15 cellular contexts compared by ENCODE assay signal in the genomic region with DNA sequence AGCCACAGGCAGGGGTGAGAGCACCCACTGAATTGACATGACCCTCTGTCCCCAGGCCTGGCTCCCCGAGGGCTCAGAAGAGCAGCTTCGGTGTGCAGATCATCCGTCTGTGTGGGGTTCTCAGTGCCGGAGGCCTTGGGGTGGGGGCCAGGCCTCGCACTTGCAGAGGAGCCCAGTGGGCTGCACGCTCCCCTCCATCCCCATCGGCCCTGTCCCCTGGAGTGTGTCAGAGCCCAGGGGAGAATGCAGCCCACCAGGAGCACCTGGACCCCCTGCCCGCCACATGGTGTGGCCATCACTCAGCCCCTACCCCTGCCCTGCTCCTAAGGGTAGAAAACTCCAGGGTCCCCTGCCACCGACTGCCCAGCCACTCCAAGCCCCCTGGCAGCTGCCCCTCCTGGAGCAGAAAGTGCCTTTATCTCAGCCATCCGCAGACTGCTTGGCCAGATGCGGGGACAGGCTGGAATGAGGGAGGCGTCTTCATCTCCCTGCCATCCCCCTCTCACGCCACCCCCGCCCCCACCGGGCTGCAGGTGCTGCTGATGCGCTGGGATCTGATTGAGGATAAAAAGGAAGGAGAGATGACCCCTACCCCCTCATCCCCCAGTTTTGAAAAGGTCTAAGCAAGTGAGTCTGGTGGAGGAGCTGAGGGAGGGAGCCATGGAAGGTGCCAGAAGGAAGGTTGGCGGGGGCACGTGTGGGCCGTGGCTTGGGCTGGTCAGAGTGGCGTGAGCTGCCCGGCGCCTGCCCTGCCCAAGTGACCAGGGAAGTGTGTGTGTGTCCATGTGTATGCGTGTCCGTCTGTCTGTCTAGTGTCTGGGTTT.
DNase-seq lines count a peak whose midpoint lies in the region; TF ChIP-seq lines count a peak whose summit lies in the region.
"Had no signal": no experiment of that assay in that cellular context is flagged by ENCODE, and none has a peak within 500 bp of the region (broad histone marks: within the 10 kb centered on the region; RNA-seq: fewer than 3 reads in every experiment).

No MANE protein-coding gene starts in this region.

- no peaks in the 10 kb centered on the region for H3K27me3 ChIP-seq in H7 (ENCODE audit: control insufficient read depth, insufficient read depth, low read length)
- H3K27me3 ChIP-seq: vagina had no signal

- H3K27ac Mint-ChIP-seq in progenitor cell of endocrine pancreas (peak overlapping the region; percentile 81), immature natural killer cell (peak overlapping the region in 2 of 6 donors; percentile 22 to 46)
- H3K27ac Mint-ChIP-seq: activated T-helper 1 cell treated with anti-CD3 and anti-CD28 coated beads, Interleukin-12 subunit alpha, Interleukin-12 subunit beta, Interleukin-2, Interleukin-4 antibody, amounts not matched to agents 30 ng/mL and 10 ng/mL and 1 ng/mL, durations not matched to agents 14 hours and 24 hours and 36 hours had no signal

- H3K4me1 Mint-ChIP-seq in progenitor cell of endocrine pancreas (ENCODE audit: low read depth) (no peaks in the 10 kb centered on the region), immature natural killer cell (peaks cover 12 to 15% of the 10 kb centered on the region in 2 donors)

- H3K36me3 Mint-ChIP-seq in progenitor cell of endocrine pancreas (ENCODE audit: insufficient read depth), result peaks cover 13% of the 10 kb centered on the region
- H3K36me3 Mint-ChIP-seq in immature natural killer cell, result peaks cover 7 to 24% (median 14%) of the 10 kb centered on the region in 3 donors

- no peak for TF ChIP-seq CTCF in progenitor cell of endocrine pancreas (IDR thresholded peaks at IDR 0.05; ENCODE audit: unreplicated experiment)

- H3K9me3 Mint-ChIP-seq in progenitor cell of endocrine pancreas (ENCODE audit: low read depth) (no peaks in the 10 kb centered on the region), immature natural killer cell (no peaks in the 10 kb centered on the region)
- H3K9me3 Mint-ChIP-seq: activated T-helper 1 cell treated with anti-CD3 and anti-CD28 coated beads, Interleukin-12 subunit alpha, Interleukin-12 subunit beta, Interleukin-2, Interleukin-4 antibody, amounts not matched to agents 30 ng/mL and 10 ng/mL and 1 ng/mL, durations not matched to agents 14 hours and 24 hours and 36 hours had no signal

- H3K4me3 Mint-ChIP-seq in progenitor cell of endocrine pancreas (ENCODE audit: low read depth) (no peak overlapping the region), immature natural killer cell (no peak overlapping the region)
- H3K4me3 Mint-ChIP-seq: activated T-helper 1 cell treated with anti-CD3 and anti-CD28 coated beads, Interleukin-12 subunit alpha, Interleukin-12 subunit beta, Interleukin-2, Interleukin-4 antibody, amounts not matched to agents 30 ng/mL and 10 ng/mL and 1 ng/mL, durations not matched to agents 14 hours and 24 hours and 36 hours had no signal

- H3K4me3 ChIP-seq in H7 (ENCODE audit: insufficient read depth, low read depth, low read length), result no peak overlapping the region
- H3K4me3 ChIP-seq: psoas muscle, vagina had no signal

- H3K27me3 Mint-ChIP-seq in progenitor cell of endocrine pancreas (no peaks in the 10 kb centered on the region), immature natural killer cell (ENCODE audit: low read depth in 3 of 3) (peaks cover 2 to 11% (median 3%) of the 10 kb centered on the region in 3 donors)

- peak; percentile 26 for DNase-seq in D341Med (ENCODE audit: low spot score)
- peak; percentile 65 for DNase-seq in H7
- peak; percentile 14 for DNase-seq in epidermal melanocyte (ENCODE audit: insufficient read length, low spot score)
- DNase-seq in progenitor cell of endocrine pancreas (ENCODE audit: low spot score, unreplicated experiment), result no peak
- DNase-seq in pons (ENCODE audit: low spot score), result no peak
- DNase-seq in NCI-H2196 (lab: John Stamatoyannopoulos, UW; ENCODE audit: unreplicated experiment), result no peak
- no peak for DNase-seq in immature natural killer cell
- DNase-seq: foreskin melanocyte, KBM-7, NCI-H1436 treated with DMSO at 0.1 percent for 48 hours, NCI-H524, PC-3 had no signal

- H3K36me3 ChIP-seq in H7 (replicated peaks; ENCODE audit: control insufficient read depth, insufficient read depth, low read length), result peaks cover 8% of the 10 kb centered on the region

Comparison
In these comparisons a context has a peak if more than half of its experiments do, and no peak if none do; other contexts are left out.
1. DNase-seq: peak in D341Med (single experiment), H7 (single experiment) and epidermal melanocyte (single experiment); none in progenitor cell of endocrine pancreas (single experiment), pons (single experiment), NCI-H2196 (single experiment) and immature natural killer cell (0 of 3).